ENCODE assay signal across 8 cellular contexts in the genomic region with DNA sequence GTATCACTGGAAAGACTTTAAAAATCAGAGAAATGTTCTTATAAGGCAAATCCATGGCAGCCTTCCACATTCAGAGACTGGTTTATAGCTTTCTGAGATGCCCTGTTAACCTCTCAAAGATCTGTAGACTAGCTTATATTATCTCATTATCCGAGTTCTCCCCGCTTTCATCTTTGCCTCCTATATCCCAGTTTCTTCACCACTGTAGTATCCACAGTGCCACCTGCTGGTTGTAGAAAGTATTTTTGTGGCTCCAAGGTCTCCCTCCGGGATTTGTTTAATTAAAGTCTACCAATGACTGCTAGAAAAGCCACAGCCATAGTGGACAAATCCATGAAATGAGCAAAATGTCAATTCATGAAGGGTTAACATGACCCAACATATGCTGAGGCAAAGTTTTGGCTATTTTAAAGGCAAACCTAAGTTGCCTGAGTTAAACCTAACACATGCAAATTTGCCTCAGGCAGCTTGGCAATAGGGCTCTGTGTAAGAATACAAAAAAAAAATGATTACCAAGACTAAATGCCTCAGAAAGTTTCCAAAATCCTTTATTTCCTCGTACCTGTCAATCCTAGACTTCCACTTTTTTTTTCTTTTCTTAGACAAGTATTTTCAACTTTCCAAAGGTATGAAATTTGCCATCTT.
DNase-seq lines count a peak whose midpoint lies in the region; ATAC-seq, FAIRE-seq and TF ChIP-seq lines count a peak whose summit lies in the region.

No MANE protein-coding gene starts in this region.

- H2AFZ ChIP-seq in K562 (ENCODE audit: low read depth, low read length), result no peak overlapping the region

- TF ChIP-seq POLR2A in K562 (conservative IDR thresholded peaks at IDR 0.05), result no peak

- H3K36me3 ChIP-seq in K562 (ENCODE audit: control insufficient read depth, insufficient read depth, low read length) (no peaks in the 10 kb centered on the region), iPS DF 6.9 (ENCODE audit: control insufficient read depth, insufficient read depth, low read length) (no peaks in the 10 kb centered on the region; the same call in 1 of the 2 replicates)

- intact Hi-C loops in K562 (cut with micrococcal nuclease), result loop anchor here (10.0 kb wide), 1 partner anchor 241 kb away; no protein-coding TSS in a partner anchor

- no peaks in the 10 kb centered on the region for H3K9me1 ChIP-seq in K562 (ENCODE audit: control insufficient read depth, insufficient read depth, low read length)

- WGBS in K562 (ENCODE audit: insufficient coverage, low coverage, missing lambda C conversion rate), result 0% methylated on average over 4 of the region's 4 CpGs
- WGBS in iPS DF 6.9 (ENCODE audit: insufficient coverage, insufficient read length), result no CpG with 5 or more reads among the region's 4 CpGs

- DNase-seq in SKM-1 treated with dmso at 0.1 percent for 144 hours (lab: John Stamatoyannopoulos, UW; ENCODE audit: unreplicated experiment), result peak; percentile 4
- DNase-seq in SKM-1 (lab: John Stamatoyannopoulos, UW; ENCODE audit: unreplicated experiment), result no peak
- peak; percentile 23 for DNase-seq in LNCaP clone FGC (ENCODE audit: low read depth)
- DNase-seq in RPMI8226, result peak; percentile 54
- DNase-seq in K562 (ENCODE audit: extremely low read depth in 1 of 4, low spot score in 3 of 4), result peak; percentile 41 to 58 (median 42)
- peak; percentile 66 for DNase-seq in iPS DF 6.9 (ENCODE audit: low read depth, low spot score)
- DNase-seq in stimulated activated CD4-positive, alpha-beta T cell treated with anti-CD3 and anti-CD28 coated beads, Interleukin-12 subunit alpha, Interleukin-12 subunit beta, amount 100 ng/mL, for 24 hours (ENCODE audit: low read depth in 2 of 2), result peak; percentile 8 to 47

- no peaks in the 10 kb centered on the region for H3K79me2 ChIP-seq in K562 (ENCODE audit: control insufficient read depth, insufficient read depth, low read length)

- ATAC-seq in K562 (peak; percentile 74), HG02759 (IDR thresholded peaks at IDR 0.05; ENCODE audit: unreplicated experiment) (no peak)

- CTCF ChIA-PET in K562 (lab: Yijun Ruan, JAX; ENCODE audit: low intra/inter-chr PET ratio), result interaction anchor here (1.0 kb wide), 1 partner anchor 1352 kb away, joined by 4 read pairs; no protein-coding TSS in a partner anchor

- H3K27me3 ChIP-seq in K562 (ENCODE audit: control insufficient read depth in 2 of 2, insufficient read depth in 2 of 2, low read length in 2 of 2) (no peaks in the 10 kb centered on the region), iPS DF 6.9 (ENCODE audit: control insufficient read depth, insufficient read depth, low read length) (no peaks in the 10 kb centered on the region)

- H3K9me3 ChIP-seq in K562 (replicated peaks; ENCODE audit: control insufficient read depth, insufficient read depth, low read depth, low read length), result no peaks in the 10 kb centered on the region
- H3K9me3 ChIP-seq in iPS DF 6.9 (ENCODE audit: control insufficient read depth, insufficient read depth, low read length), result no peaks in the 10 kb centered on the region

- H3K4me2 ChIP-seq in K562 (ENCODE audit: insufficient read depth, low read length), result no peak overlapping the region

- no TSS peak for BruUV-seq in K562 (replicated peaks; lab: Mats Ljungman, UMichigan)

- TF ChIP-seq CTCF in LNCaP clone FGC (IDR thresholded peaks at IDR 0.05; ENCODE audit: control insufficient read depth, extremely low read depth, insufficient read depth), result peak; percentile 81
- TF ChIP-seq CTCF in K562 (IDR thresholded peaks at IDR 0.05 in 2 of 3, conservative IDR thresholded peaks at IDR 0.05 in 1 of 3; ENCODE audit: insufficient read depth in 2 of 3, low read depth in 1 of 3, low read length in 3 of 3), result peak; percentile 46 to 64 (median 57); a peak in 5 of 6 replicates

- no peaks in the 10 kb centered on the region for H4K20me1 ChIP-seq in K562 (replicated peaks; ENCODE audit: control insufficient read depth, insufficient read depth, low read length)

- H3K4me3 ChIP-seq in LNCaP clone FGC (ENCODE audit: low read depth, low read length) (no peak overlapping the region), K562 (no peak overlapping the region), iPS DF 6.9 (ENCODE audit: low read length) (no peak overlapping the region)

- TF ChIP-seq RAD21 in K562 (CRISPR knock-in tag; conservative IDR thresholded peaks at IDR 0.05 in 1 of 2, IDR thresholded peaks at IDR 0.05 in 1 of 2), result peak; percentile 42 to 63; a peak in 3 of 4 replicates

- no peak overlapping the region for H3K9ac ChIP-seq in K562 (ENCODE audit: insufficient read depth in 1 of 2, low read depth in 2 of 2, low read length in 2 of 2)

- H3K4me1 ChIP-seq in K562 (replicated peaks in 1 of 2; ENCODE audit: control insufficient read depth in 2 of 2, insufficient read depth in 2 of 2, low read length in 2 of 2) (no peaks in the 10 kb centered on the region), iPS DF 6.9 (ENCODE audit: control insufficient read depth, insufficient read depth, low read length) (no peaks in the 10 kb centered on the region)

- TF ChIP-seq EP300 in K562 (IDR thresholded peaks at IDR 0.05; ENCODE audit: low read length), result no peak

- H3K27ac ChIP-seq in K562 (ENCODE audit: extremely low read depth, low read depth, low read length) (no peak overlapping the region), iPS DF 6.9 (ENCODE audit: low read length) (no peak overlapping the region)

- FAIRE-seq in K562 (lab: Jason Lieb, UNC), result peak; percentile 73

- POLR2A ChIA-PET in K562 (lab: Yijun Ruan, JAX), result no interaction called here

- in situ Hi-C loops in K562 (cut with MboI), result no loop called here

TF ChIP-seq in K562, 482 proteins besides CTCF, POLR2A, EP300 and RAD21:
- TF ChIP-seq ZNF140 (CRISPR knock-in tag; IDR thresholded peaks at IDR 0.05) (no peak), SMC3 (conservative IDR thresholded peaks at IDR 0.05; ENCODE audit: insufficient read depth, low read depth, low read length) (peak; percentile 20; the same call in 1 of the 2 replicates)
